In the genomic region with DNA sequence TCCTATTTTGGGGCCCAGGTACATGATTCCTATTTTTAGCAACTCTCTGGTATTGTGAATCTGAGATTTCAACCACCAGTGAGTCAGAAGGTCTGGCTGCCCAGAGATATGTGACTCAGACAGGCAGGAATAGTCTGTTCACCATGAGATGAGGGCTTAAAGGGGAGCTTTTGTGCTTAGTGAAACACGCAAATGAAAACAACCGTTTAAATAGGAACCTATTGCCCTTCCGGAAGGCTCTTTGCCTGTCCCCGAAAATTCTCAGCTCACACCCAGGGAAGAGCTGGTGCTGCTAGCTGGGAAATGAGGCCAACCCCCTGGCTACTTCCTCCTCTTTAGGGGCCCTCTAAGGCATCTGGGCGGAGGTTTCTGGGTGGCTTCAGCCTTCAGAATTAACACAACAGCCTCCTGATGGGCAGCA, we compare ENCODE assay signal across 9 cellular contexts.
DNase-seq lines count a peak whose midpoint lies in the region; ATAC-seq and TF ChIP-seq lines count a peak whose summit lies in the region.
"Had no signal": no experiment of that assay in that cellular context is flagged by ENCODE, and none has a peak within 500 bp of the region (broad histone marks: within the 10 kb centered on the region; RNA-seq: fewer than 3 reads in every experiment).

No MANE protein-coding gene starts in this region.

- H3K9ac ChIP-seq in PC-3 (ENCODE audit: low read length) (peak overlapping the region; percentile 36; the same call in 1 of the 2 replicates), skeletal muscle satellite cell (ENCODE audit: low read depth, low read length) (peak overlapping the region; percentile 62)

- H3K4me1 ChIP-seq in PC-3 (ENCODE audit: insufficient read depth, low read length) (peaks cover 47% of the 10 kb centered on the region), skeletal muscle satellite cell (ENCODE audit: control insufficient read depth, insufficient read depth, low read length) (peaks cover 79% of the 10 kb centered on the region)

- CTCF ChIA-PET in PC-3 (lab: Charles Lee) = no interaction called here

- BruUV-seq in PC-3 (replicated peaks; lab: Mats Ljungman, UMichigan) = no TSS peak

- POLR2A ChIA-PET in PC-3 (lab: Charles Lee; ENCODE audit: unreplicated experiment) = no interaction called here

- ATAC-seq in GM18517 (IDR thresholded peaks at IDR 0.05; ENCODE audit: unreplicated experiment) = peak; percentile 89
- ATAC-seq in HG02840 (IDR thresholded peaks at IDR 0.05; ENCODE audit: low FRiP score, unreplicated experiment) = peak; percentile 68
- ATAC-seq in PC-3 = peak; percentile 72
- ATAC-seq in HG03139 (IDR thresholded peaks at IDR 0.05; ENCODE audit: unreplicated experiment) = no peak

- TF ChIP-seq CTCF in PC-3 (conservative IDR thresholded peaks at IDR 0.05; ENCODE audit: low read depth, low read length) (no peak), fibroblast of mammary gland (conservative IDR thresholded peaks at IDR 0.05; ENCODE audit: control insufficient read depth, insufficient read depth, low read depth, low read length) (no peak)

- peak overlapping the region; percentile 89 for H3K27ac ChIP-seq in PC-3 (ENCODE audit: low read length)

- no peaks in the 10 kb centered on the region for H3F3A ChIP-seq in PC-3 (ENCODE audit: low read length, unreplicated experiment)

- H4K20me1 ChIP-seq in PC-3 (ENCODE audit: low read length) = no peaks in the 10 kb centered on the region

- H3K79me2 ChIP-seq in PC-3 (ENCODE audit: low read length) = no peaks in the 10 kb centered on the region

- H3K9me2 ChIP-seq in PC-3 (replicated peaks; ENCODE audit: low read length) = no peaks in the 10 kb centered on the region

- H3K36me3 ChIP-seq in PC-3 (ENCODE audit: low read depth, low read length) (no peaks in the 10 kb centered on the region), skeletal muscle satellite cell (ENCODE audit: insufficient read depth, low read length) (no peaks in the 10 kb centered on the region)

- peak overlapping the region; percentile 50 for H3K4me3 ChIP-seq in PC-3 (ENCODE audit: low read length)
- H3K4me3 ChIP-seq in fibroblast of mammary gland (ENCODE audit: control insufficient read depth, low read depth, low read length) = no peak overlapping the region
- H3K4me3 ChIP-seq in skeletal muscle satellite cell (ENCODE audit: low read length) = peak overlapping the region; percentile 33

- no peaks in the 10 kb centered on the region for H3K27me3 ChIP-seq in PC-3 (ENCODE audit: low read length)
- no peaks in the 10 kb centered on the region for H3K27me3 ChIP-seq in skeletal muscle satellite cell (ENCODE audit: control insufficient read depth, insufficient read depth, low read length)

- H3K4me2 ChIP-seq in PC-3 (ENCODE audit: low read length) (peak overlapping the region; percentile 78), skeletal muscle satellite cell (ENCODE audit: low read length) (peak overlapping the region; percentile 58)

- H2AFZ ChIP-seq in PC-3 (ENCODE audit: low read length) = peak overlapping the region; percentile 66

- DNase-seq in PC-3 (peak; percentile 84), fibroblast of mammary gland (ENCODE audit: low read depth) (peak; percentile 95)
- no peak for DNase-seq in stimulated activated CD4-positive, alpha-beta T cell treated with anti-CD3 and anti-CD28 coated beads, Interleukin-2, amount 100 ng/mL, for 48 hours
- no peak for DNase-seq in activated T-cell treated with anti-CD3 and anti-CD28 coated beads, Interleukin-2, amount 50 U/mL, for 48 hours
- DNase-seq: activated B cell treated with CpG ODN at 0.5 μM for 24 hours had no signal

- H3K9me3 ChIP-seq in PC-3 (ENCODE audit: low read length) (no peaks in the 10 kb centered on the region), skeletal muscle satellite cell (replicated peaks; ENCODE audit: low read length) (no peaks in the 10 kb centered on the region)

- intact Hi-C loops in PC-3 (cut with micrococcal nuclease) = no loop called here

Comparison
In these comparisons a context has a peak if more than half of its experiments do, and no peak if none do; other contexts are left out.
1. DNase-seq: peak in PC-3 (single experiment) and fibroblast of mammary gland (single experiment); none in stimulated activated CD4-positive, alpha-beta T cell treated with anti-CD3 and anti-CD28 coated beads, Interleukin-2, amount 100 ng/mL, for 48 hours (0 of 2) and activated T-cell treated with anti-CD3 and anti-CD28 coated beads, Interleukin-2, amount 50 U/mL, for 48 hours (0 of 2).